ENCODE assay signal across 17 cellular contexts in genomic region chr3:43786102-43786952, GRCh38.
DNase-seq lines count a peak whose midpoint lies in the region; ATAC-seq and TF ChIP-seq lines count a peak whose summit lies in the region.
"Had no signal": no experiment of that assay in that cellular context is flagged by ENCODE, and none has a peak within 500 bp of the region (broad histone marks: within the 10 kb centered on the region; RNA-seq: fewer than 3 reads in every experiment).

No MANE protein-coding gene starts in this region.

- H2AFZ ChIP-seq in mesenchymal stem cell (ENCODE audit: low read depth, low read length): no peak overlapping the region
- H2AFZ ChIP-seq: GM23338 had no signal

- H3K27me3 ChIP-seq in mesenchymal stem cell (ENCODE audit: control insufficient read depth in 1 of 2, insufficient read depth in 1 of 2, low read length in 2 of 2): peaks cover 14 to 17% of the 10 kb centered on the region in 2 experiments
- H3K27me3 ChIP-seq: Peyer's patch had no signal

- H2BK120ac ChIP-seq in mesenchymal stem cell (ENCODE audit: low read depth, low read length): no peak overlapping the region

- ATAC-seq in SK-N-SH treated with all-trans-retinoic acid at 6 μM for 48 hours: peak; percentile 71
- no peak for ATAC-seq in GM19467 (IDR thresholded peaks at IDR 0.05; ENCODE audit: unreplicated experiment)
- ATAC-seq: GM23338 had no signal

- H3K4me1 ChIP-seq in mesenchymal stem cell (ENCODE audit: control insufficient read depth, insufficient read depth, low read depth, low read length): no peaks in the 10 kb centered on the region
- H3K4me1 ChIP-seq: Peyer's patch had no signal

- H2BK12ac ChIP-seq in mesenchymal stem cell (ENCODE audit: low read length in 2 of 2): no peak overlapping the region

- H2BK5ac ChIP-seq in mesenchymal stem cell (ENCODE audit: low read depth, low read length, poor library complexity, severe bottlenecking): no peak overlapping the region

- intact Hi-C loops in head of caudate nucleus (cut with DNase I): no loop called here

- H2AK5ac ChIP-seq in mesenchymal stem cell (ENCODE audit: low read length, severe bottlenecking): no peak overlapping the region

- H3K18ac ChIP-seq in mesenchymal stem cell (ENCODE audit: low read depth in 1 of 2, low read length in 2 of 2): no peak overlapping the region

- 49% methylated on average over 8 of the region's 8 CpGs for WGBS in mesenchymal stem cell

- H3K4ac ChIP-seq in mesenchymal stem cell (ENCODE audit: low read depth in 1 of 2, low read length in 2 of 2): no peak overlapping the region

- peak; percentile 20 for DNase-seq in AG10803 (ENCODE audit: low read depth)
- peak; percentile 34 for DNase-seq in MV-4-11 (lab: John Stamatoyannopoulos, UW)
- DNase-seq in mesenchymal stem cell: peak; percentile 19
- DNase-seq in HT-29 (ENCODE audit: low spot score): no peak
- DNase-seq in head of caudate nucleus: no peak
- DNase-seq in COR-L47 (lab: John Stamatoyannopoulos, UW): no peak
- DNase-seq: CD4-positive, CD25-positive, alpha-beta regulatory T cell; DMS79; KBM-7; NCI-H1092 treated with DMSO at 0.1 percent for 48 hours; NCI-H1694; Peyer's patch; SIG-M5 had no signal

- H3K9ac ChIP-seq in mesenchymal stem cell (ENCODE audit: low read length): no peak overlapping the region

- H3K9me3 ChIP-seq in mesenchymal stem cell (ENCODE audit: control insufficient read depth, low read length): peaks cover 3% of the 10 kb centered on the region
- H3K9me3 ChIP-seq: Peyer's patch had no signal

- H3K27ac ChIP-seq in mesenchymal stem cell (ENCODE audit: low read length, poor library complexity, severe bottlenecking): no peak overlapping the region
- H3K27ac ChIP-seq: HL-60, Peyer's patch had no signal

- no peaks in the 10 kb centered on the region for H3K36me3 ChIP-seq in mesenchymal stem cell (ENCODE audit: control insufficient read depth in 1 of 2, insufficient read depth in 2 of 2, low read depth in 1 of 2, low read length in 2 of 2)
- H3K36me3 ChIP-seq: Peyer's patch had no signal

- H4K91ac ChIP-seq in mesenchymal stem cell (ENCODE audit: low read length): peak overlapping the region; percentile 16

- no peaks in the 10 kb centered on the region for H3K79me1 ChIP-seq in mesenchymal stem cell (replicated peaks; ENCODE audit: low read length, poor library complexity, severe bottlenecking)

- H3K4me3 ChIP-seq in AG10803 (ENCODE audit: low read length) (no peak overlapping the region), mesenchymal stem cell (ENCODE audit: insufficient read depth in 1 of 2, low read depth in 1 of 2, low read length in 2 of 2) (no peak overlapping the region)
- H3K4me3 ChIP-seq: GM23338, Peyer's patch had no signal

- no peak overlapping the region for H4K8ac ChIP-seq in mesenchymal stem cell (ENCODE audit: low read length)

- H3K23ac ChIP-seq in mesenchymal stem cell (ENCODE audit: low read length in 2 of 2): no peak overlapping the region

- no peak for TF ChIP-seq CTCF in AG10803 (conservative IDR thresholded peaks at IDR 0.05; ENCODE audit: low read length)

- no peak overlapping the region for H3K14ac ChIP-seq in mesenchymal stem cell (ENCODE audit: low read length in 2 of 2)

- no peak overlapping the region for H3K4me2 ChIP-seq in mesenchymal stem cell (ENCODE audit: low read length, poor library complexity, severe bottlenecking)
- H3K4me2 ChIP-seq: GM23338 had no signal

- H2BK15ac ChIP-seq in mesenchymal stem cell (ENCODE audit: low read depth, poor library complexity, severe bottlenecking): no peak overlapping the region

TF ChIP-seq in SK-N-SH treated with all-trans-retinoic acid at 6 μM for 48 hours, 23 proteins besides CTCF, POLR2A, EP300 and RAD21:
- TF ChIP-seq PPARA (CRISPR knock-in tag; IDR thresholded peaks at IDR 0.05; ENCODE audit: borderline replicate concordance): no peak
- no peak for TF ChIP-seq ARNTL (CRISPR knock-in tag; IDR thresholded peaks at IDR 0.05; ENCODE audit: borderline replicate concordance, low read depth)
- no peak for TF ChIP-seq ESRRG (CRISPR knock-in tag; IDR thresholded peaks at IDR 0.05)
- TF ChIP-seq ZNF70 (CRISPR knock-in tag; IDR thresholded peaks at IDR 0.05): no peak
- peak; percentile 72 for TF ChIP-seq TSHZ2 (CRISPR knock-in tag; IDR thresholded peaks at IDR 0.05)
- peak; percentile 67 for TF ChIP-seq TCF4 (CRISPR knock-in tag; IDR thresholded peaks at IDR 0.05; ENCODE audit: borderline replicate concordance)
- no peak for TF ChIP-seq ZNF565 (CRISPR knock-in tag; conservative IDR thresholded peaks at IDR 0.05; ENCODE audit: low read depth)
- no peak for TF ChIP-seq RARB (CRISPR knock-in tag; IDR thresholded peaks at IDR 0.05)
- no peak for TF ChIP-seq ZFP30 (CRISPR knock-in tag; IDR thresholded peaks at IDR 0.05)
- TF ChIP-seq ZNF8 (CRISPR knock-in tag; IDR thresholded peaks at IDR 0.05): no peak
- TF ChIP-seq ZFP3 (CRISPR knock-in tag; IDR thresholded peaks at IDR 0.05): 0 out of 2 replicates have a peak, but pooled peaks have one; percentile 22
- peak; percentile 90 for TF ChIP-seq ISL1 (CRISPR knock-in tag; IDR thresholded peaks at IDR 0.05)

Comparison
In these comparisons a context has a peak if more than half of its experiments do, and no peak if none do; other contexts are left out.
1. DNase-seq: peak in AG10803 (single experiment), MV-4-11 (single experiment) and mesenchymal stem cell (single experiment); none in HT-29 (single experiment), head of caudate nucleus (0 of 42) and COR-L47 (single experiment).